ENCODE assay signal across 13 cellular contexts in the genomic region with DNA sequence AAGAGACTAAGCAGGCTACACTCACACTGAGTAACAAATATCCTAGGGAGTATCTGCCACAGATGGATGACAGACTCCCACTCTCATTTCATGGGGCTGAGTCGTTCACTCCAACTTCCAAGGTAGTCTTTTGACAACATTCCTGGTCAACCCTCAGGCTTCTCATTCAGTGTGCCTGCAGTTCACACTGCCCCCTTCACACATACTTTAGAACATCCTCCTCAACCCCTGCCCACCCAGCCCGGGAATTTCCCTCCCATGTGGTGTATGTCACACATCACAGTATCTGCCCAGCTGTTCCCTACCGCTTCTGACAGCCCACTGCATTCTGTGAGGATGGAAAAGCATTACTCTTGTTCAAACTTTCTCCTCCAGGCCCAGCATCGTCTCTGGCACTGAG.
DNase-seq lines count a peak whose midpoint lies in the region; ATAC-seq and TF ChIP-seq lines count a peak whose summit lies in the region.
"Had no signal": no experiment of that assay in that cellular context is flagged by ENCODE, and none has a peak within 500 bp of the region (broad histone marks: within the 10 kb centered on the region; RNA-seq: fewer than 3 reads in every experiment).

No MANE protein-coding gene starts in this region.

- DNase-seq in HCEC 1CT: peak; percentile 34
- DNase-seq in SJCRH30: peak; percentile 60 to 66
- DNase-seq in left cardiac atrium: no peak
- DNase-seq in skeletal muscle cell (ENCODE audit: low read depth): peak; percentile 48
- DNase-seq in NOMO-1 treated with dmso at 0.1 percent for 144 hours (lab: John Stamatoyannopoulos, UW; ENCODE audit: unreplicated experiment): no peak
- DNase-seq in NCI-H187 (lab: John Stamatoyannopoulos, UW): no peak
- DNase-seq in prostate gland (ENCODE audit: low spot score): no peak
- DNase-seq: cortex of kidney; naive thymus-derived CD4-positive, alpha-beta T cell; NCI-H2171; stimulated activated naive CD4-positive, alpha-beta T cell; SW 1271 had no signal

- intact Hi-C loops in left cardiac atrium (cut with DNase I): no loop called here
- intact Hi-C loops in prostate gland (cut with DNase I): loop anchor here (5.0 kb wide), 1 partner anchor 38 kb away; no protein-coding TSS in a partner anchor

- H3K27ac ChIP-seq in SJCRH30: no peak overlapping the region
- no peak overlapping the region for H3K27ac ChIP-seq in prostate gland
- H3K27ac ChIP-seq: C4-2B had no signal

- ATAC-seq in left cardiac atrium: peak; percentile 62 to 64
- ATAC-seq: naive thymus-derived CD4-positive, alpha-beta T cell had no signal

- H3K9me3 ChIP-seq in SJCRH30 (replicated peaks) (no peaks in the 10 kb centered on the region), prostate gland (no peaks in the 10 kb centered on the region)

- WGBS in prostate gland: 40% methylated on average over 4 of the region's 4 CpGs

- H3K4me3 ChIP-seq in SJCRH30: no peak overlapping the region
- H3K4me3 ChIP-seq in skeletal muscle cell (ENCODE audit: low read depth, low read length): no peak overlapping the region
- no peak overlapping the region for H3K4me3 ChIP-seq in prostate gland

- no peaks in the 10 kb centered on the region for H3K36me3 ChIP-seq in SJCRH30
- H3K36me3 ChIP-seq in prostate gland: no peaks in the 10 kb centered on the region

- H3K4me1 ChIP-seq in SJCRH30 (peaks cover 8% of the 10 kb centered on the region; the same call in 1 of the 2 replicates), prostate gland (replicated peaks) (no peaks in the 10 kb centered on the region)

- no peak for TF ChIP-seq CTCF in prostate gland (IDR thresholded peaks at IDR 0.05)

- no peaks in the 10 kb centered on the region for H3K27me3 ChIP-seq in SJCRH30
- H3K27me3 ChIP-seq in prostate gland (replicated peaks; ENCODE audit: insufficient read depth): no peaks in the 10 kb centered on the region

- no peak for TF ChIP-seq POLR2A in prostate gland (IDR thresholded peaks at IDR 0.05)

Comparison
In these comparisons a context has a peak if more than half of its experiments do, and no peak if none do; other contexts are left out.
1. DNase-seq: peak in HCEC 1CT (single experiment), SJCRH30 (2 of 2) and skeletal muscle cell (single experiment); none in left cardiac atrium (single experiment), NOMO-1 treated with dmso at 0.1 percent for 144 hours (single experiment), NCI-H187 (0 of 2) and prostate gland (single experiment).